In genomic region chr9:76588320-76588719, GRCh38 we compare ENCODE assay signal across 10 cellular contexts.
DNase-seq lines count a peak whose midpoint lies in the region; ATAC-seq and TF ChIP-seq lines count a peak whose summit lies in the region.
"Had no signal": no experiment of that assay in that cellular context is flagged by ENCODE, and none has a peak within 500 bp of the region (broad histone marks: within the 10 kb centered on the region; RNA-seq: fewer than 3 reads in every experiment).

No MANE protein-coding gene starts in this region.

- ATAC-seq in left lung = peak; percentile 38
- no peak for ATAC-seq in GM19452 (IDR thresholded peaks at IDR 0.05; ENCODE audit: unreplicated experiment)
- ATAC-seq: HCT116 had no signal

- H3K27me3 ChIP-seq in left lung (no peaks in the 10 kb centered on the region), GM23248 (replicated peaks; ENCODE audit: insufficient read depth) (no peaks in the 10 kb centered on the region)

- in situ Hi-C loops in GM23248 (cut with MboI) = no loop called here

- H4K20me1 ChIP-seq in GM23248 (ENCODE audit: insufficient read depth) = no peaks in the 10 kb centered on the region

- no peak overlapping the region for H3K4me3 ChIP-seq in left lung
- H3K4me3 ChIP-seq in GM23248 = no peak overlapping the region

- H3K36me3 ChIP-seq in left lung (no peaks in the 10 kb centered on the region), GM23248 (ENCODE audit: low read depth) (no peaks in the 10 kb centered on the region)

- intact Hi-C loops in left lung (cut with DNase I) = no loop called here

- no peak overlapping the region for H3K9ac ChIP-seq in GM23248

- H3K79me2 ChIP-seq in GM23248 (ENCODE audit: insufficient read depth) = no peaks in the 10 kb centered on the region

- TF ChIP-seq CTCF in C4-2B (conservative IDR thresholded peaks at IDR 0.05) (no peak), VCaP (conservative IDR thresholded peaks at IDR 0.05) (no peak), left lung (IDR thresholded peaks at IDR 0.05) (no peak)

- peaks cover 8% of the 10 kb centered on the region; the same call in 1 of the 2 replicates for H3F3A ChIP-seq in GM23248 (ENCODE audit: insufficient read depth)

- H3K4me1 ChIP-seq in left lung (peaks cover 0 to 29% of the 10 kb centered on the region in 2 donors), GM23248 (ENCODE audit: insufficient read depth) (peaks cover 15% of the 10 kb centered on the region)

- H3K9me3 ChIP-seq in left lung (no peaks in the 10 kb centered on the region), GM23248 (ENCODE audit: low read depth) (no peaks in the 10 kb centered on the region)

- H3K4me2 ChIP-seq in GM23248 (ENCODE audit: unreplicated experiment) = no peak overlapping the region

- peaks cover 5% of the 10 kb centered on the region; the same call in 1 of the 2 replicates for H3K9me2 ChIP-seq in GM23248 (ENCODE audit: insufficient read depth)

- DNase-seq in CD1c-positive myeloid dendritic cell (ENCODE audit: extremely low spot score) = peak; percentile 59
- no peak for DNase-seq in left lung
- DNase-seq in kidney tubule cell (ENCODE audit: low spot score) = no peak
- no peak for DNase-seq in GM23248
- DNase-seq: CD4-positive, CD25-positive, alpha-beta regulatory T cell; GF-D8 had no signal

- no peak overlapping the region for H2AFZ ChIP-seq in GM23248

- H3K27ac ChIP-seq in C4-2B (peak overlapping the region; percentile 97), VCaP (peak overlapping the region; percentile 97), left lung (no peak overlapping the region), GM23248 (no peak overlapping the region)

Comparison
In these comparisons a context has a peak if more than half of its experiments do, and no peak if none do; other contexts are left out.
1. H3K27ac ChIP-seq: peak in C4-2B (single experiment) and VCaP (single experiment); none in left lung (0 of 2) and GM23248 (single experiment).